In the genomic region with DNA sequence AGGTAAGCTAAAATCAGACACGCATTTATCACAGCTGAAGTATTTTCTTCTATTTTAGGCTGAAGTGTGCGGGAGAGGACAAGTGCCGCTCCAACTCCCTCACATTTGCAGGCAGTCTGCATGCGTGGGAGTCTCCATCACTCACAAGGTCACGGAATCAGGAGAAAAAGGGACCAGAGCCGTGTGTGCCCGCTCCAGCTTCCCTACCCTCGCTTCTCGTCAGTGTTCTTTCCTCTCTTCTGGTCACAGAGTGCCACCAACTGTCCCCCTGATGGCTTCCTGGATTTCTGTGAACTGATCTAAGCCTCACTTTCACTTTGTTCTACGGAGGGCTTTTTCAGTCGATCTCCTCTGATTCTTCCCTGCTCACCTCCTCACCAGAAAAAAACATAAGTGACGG, we compare ENCODE assay signal across 8 cellular contexts.
DNase-seq lines count a peak whose midpoint lies in the region; ATAC-seq and TF ChIP-seq lines count a peak whose summit lies in the region.

No MANE protein-coding gene starts in this region.

- TF ChIP-seq CTCF in choroid plexus epithelial cell (conservative IDR thresholded peaks at IDR 0.05; ENCODE audit: low read depth, low read length) (no peak), heart right ventricle (IDR thresholded peaks at IDR 0.05) (no peak)

- no peaks in the 10 kb centered on the region for H3K36me3 ChIP-seq in heart right ventricle

- POLR2A ChIA-PET in HEK293T (lab: Yijun Ruan, JAX): no interaction called here

- H3K4me3 ChIP-seq in choroid plexus epithelial cell (ENCODE audit: low read depth, low read length) (peak overlapping the region; percentile 45), heart right ventricle (peak overlapping the region in 4 of 10 donors; percentile 17 to 37 (median 26))

- 46 to 48% methylated on average over 12 of the region's 12 CpGs for WGBS in heart right ventricle, 2 donors

- H3K27me3 ChIP-seq in heart right ventricle: no peaks in the 10 kb centered on the region

- ATAC-seq in GM18498 (IDR thresholded peaks at IDR 0.05; ENCODE audit: unreplicated experiment) (peak; percentile 91), heart right ventricle (no peak)

- DNase-seq in HEK293T (ENCODE audit: extremely low spot score) (peak; percentile 16), NCI-H345 (lab: John Stamatoyannopoulos, UW) (peak; percentile 45), choroid plexus epithelial cell (ENCODE audit: low read depth) (peak; percentile 2), NCI-H1694 treated with DMSO at 0.1 percent for 48 hours (lab: John Stamatoyannopoulos, UW) (no peak), NCI-H1092 treated with DMSO at 0.1 percent for 48 hours (lab: John Stamatoyannopoulos, UW) (no peak), heart right ventricle (no peak)
- no peak for DNase-seq in effector CD4-positive, alpha-beta T cell

- CTCF ChIA-PET in HEK293T (lab: Yijun Ruan, JAX): interaction anchor here (0.9 to 1.4 kb wide), 3 partner anchors 9 to 237 kb away, joined by 3 to 6 read pairs (median 4); no protein-coding TSS in a partner anchor

- H3K27ac ChIP-seq in heart right ventricle: no peak overlapping the region

- intact Hi-C loops in heart right ventricle (cut with DNase I): loop anchor here in 1 of 10 donors (5.0 kb wide), 1 partner anchor 1765 kb away; no protein-coding TSS in a partner anchor

- H3K4me1 ChIP-seq in heart right ventricle: no peaks in the 10 kb centered on the region

- H3K9me3 ChIP-seq in heart right ventricle: peaks cover 0 to 17% (median 0%) of the 10 kb centered on the region in 11 donors

TF ChIP-seq in HEK293T, 16 proteins besides CTCF, POLR2A, EP300 and RAD21:
- TF ChIP-seq TARDBP (IDR thresholded peaks at IDR 0.05) (no peak), FOXK2 (IDR thresholded peaks at IDR 0.05) (no peak), HDGF (IDR thresholded peaks at IDR 0.05; ENCODE audit: borderline replicate concordance) (no peak), ZNF384 (IDR thresholded peaks at IDR 0.05) (no peak), L3MBTL2 (conservative IDR thresholded peaks at IDR 0.05) (no peak), BHLHE40 (IDR thresholded peaks at IDR 0.05; ENCODE audit: borderline replicate concordance) (no peak), FOXM1 (IDR thresholded peaks at IDR 0.05; ENCODE audit: borderline replicate concordance) (no peak), ARNT (IDR thresholded peaks at IDR 0.05) (no peak), LEF1 (IDR thresholded peaks at IDR 0.05; ENCODE audit: borderline replicate concordance) (no peak), ELF4 (IDR thresholded peaks at IDR 0.05) (no peak)
- TF ChIP-seq, protein P1, sequence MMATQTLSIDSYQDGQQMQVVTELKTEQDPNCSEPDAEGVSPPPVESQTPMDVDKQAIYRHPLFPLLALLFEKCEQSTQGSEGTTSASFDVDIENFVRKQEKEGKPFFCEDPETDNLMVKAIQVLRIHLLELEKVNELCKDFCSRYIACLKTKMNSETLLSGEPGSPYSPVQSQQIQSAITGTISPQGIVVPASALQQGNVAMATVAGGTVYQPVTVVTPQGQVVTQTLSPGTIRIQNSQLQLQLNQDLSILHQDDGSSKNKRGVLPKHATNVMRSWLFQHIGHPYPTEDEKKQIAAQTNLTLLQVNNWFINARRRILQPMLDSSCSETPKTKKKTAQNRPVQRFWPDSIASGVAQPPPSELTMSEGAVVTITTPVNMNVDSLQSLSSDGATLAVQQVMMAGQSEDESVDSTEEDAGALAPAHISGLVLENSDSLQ (IDR thresholded peaks at IDR 0.05): no peak

Comparison
In these comparisons a context has a peak if more than half of its experiments do, and no peak if none do; other contexts are left out.
1. DNase-seq: peak in HEK293T (single experiment), NCI-H345 (single experiment) and choroid plexus epithelial cell (single experiment); none in NCI-H1694 treated with DMSO at 0.1 percent for 48 hours (single experiment), NCI-H1092 treated with DMSO at 0.1 percent for 48 hours (single experiment), effector CD4-positive, alpha-beta T cell (single experiment) and heart right ventricle (0 of 2).